8 cellular contexts compared by ENCODE assay signal in genomic region chr6:30689985-30690384, GRCh38. TPM values are rescaled to one million over a fixed set of nuclear protein-coding genes. Genes with fewer than 3 reads are reported as not detected.
DNase-seq lines count a peak whose midpoint lies in the region; ATAC-seq and TF ChIP-seq lines count a peak whose summit lies in the region.

No MANE protein-coding gene starts in this region.

- H3K4me3 ChIP-seq in mesendoderm (ENCODE audit: low read length), result no peak overlapping the region
- no peak overlapping the region for H3K4me3 ChIP-seq in urinary bladder (ENCODE audit: low read depth, low read length)

- ATAC-seq in HG03095 (IDR thresholded peaks at IDR 0.05; ENCODE audit: unreplicated experiment) (no peak), GM19463 (IDR thresholded peaks at IDR 0.05; ENCODE audit: unreplicated experiment) (no peak)

- no peak overlapping the region for H4K8ac ChIP-seq in mesendoderm (ENCODE audit: low read depth, low read length)

- peak overlapping the region; percentile 36 for H2BK5ac ChIP-seq in mesendoderm (ENCODE audit: low read length)

- peaks cover 5% of the 10 kb centered on the region for H3K36me3 Mint-ChIP-seq in activated naive CD4-positive, alpha-beta T cell treated with anti-CD3 and anti-CD28 coated beads, Interleukin-2, amount 50 U/mL, for 24 hours
- H3K36me3 Mint-ChIP-seq in brain, result peaks cover 6% of the 10 kb centered on the region

- H3K9ac ChIP-seq in mesendoderm (ENCODE audit: low read length), result peak overlapping the region; percentile 95

- H3K23ac ChIP-seq in mesendoderm (ENCODE audit: low read length), result peak overlapping the region; percentile 90

- peak overlapping the region; percentile 98 for H3K56ac ChIP-seq in mesendoderm (ENCODE audit: low read length)

- peak overlapping the region; percentile 98 for H3K27ac ChIP-seq in mesendoderm (ENCODE audit: low read depth, low read length)
- peak overlapping the region; percentile 97 for H3K27ac ChIP-seq in urinary bladder (ENCODE audit: low read depth)

- peak overlapping the region; percentile 87 for H3K4me3 Mint-ChIP-seq in activated naive CD4-positive, alpha-beta T cell treated with anti-CD3 and anti-CD28 coated beads, Interleukin-2, amount 50 U/mL, for 24 hours
- peak overlapping the region; percentile 93 to 99 (median 97) for H3K4me3 Mint-ChIP-seq in brain

- no peak overlapping the region for H2BK15ac ChIP-seq in mesendoderm (replicated peaks; ENCODE audit: low read depth)

- H4K5ac ChIP-seq in mesendoderm (ENCODE audit: low read length), result no peak overlapping the region

- peaks cover 46% of the 10 kb centered on the region for H3K4me1 Mint-ChIP-seq in activated naive CD4-positive, alpha-beta T cell treated with anti-CD3 and anti-CD28 coated beads, Interleukin-2, amount 50 U/mL, for 24 hours
- H3K4me1 Mint-ChIP-seq in brain, result peaks cover 62% of the 10 kb centered on the region

- H3K27me3 ChIP-seq in mesendoderm (ENCODE audit: insufficient read depth, low read length, poor library complexity), result no peaks in the 10 kb centered on the region

- peak overlapping the region; percentile 60 for H3K4me2 ChIP-seq in mesendoderm (ENCODE audit: low read length)

- no peak overlapping the region for H2BK120ac ChIP-seq in mesendoderm (ENCODE audit: low read depth, low read length)

- peak overlapping the region; percentile 96 for H2AK5ac ChIP-seq in mesendoderm (ENCODE audit: low read length)

- peaks cover 19% of the 10 kb centered on the region for H3K79me1 ChIP-seq in mesendoderm (ENCODE audit: low read length)

- no peak for TF ChIP-seq CTCF in brain (conservative IDR thresholded peaks at IDR 0.05)

- peak overlapping the region; percentile 78 for H3K4ac ChIP-seq in mesendoderm (ENCODE audit: low read depth, low read length)

- H3K4me1 ChIP-seq in mesendoderm (ENCODE audit: control insufficient read depth, low read depth, low read length) (peaks cover 15% of the 10 kb centered on the region), urinary bladder (ENCODE audit: insufficient read depth) (no peaks in the 10 kb centered on the region)

- H3K36me3 ChIP-seq in mesendoderm (ENCODE audit: control insufficient read depth, insufficient read depth, low read length) (no peaks in the 10 kb centered on the region), urinary bladder (ENCODE audit: insufficient read depth) (no peaks in the 10 kb centered on the region)

- H3K9me3 Mint-ChIP-seq in activated naive CD4-positive, alpha-beta T cell treated with anti-CD3 and anti-CD28 coated beads, Interleukin-2, amount 50 U/mL, for 24 hours, result no peaks in the 10 kb centered on the region
- peaks cover 0 to 2% (median 0%) of the 10 kb centered on the region in 5 experiments for H3K9me3 Mint-ChIP-seq in brain

- DNase-seq in activated naive CD4-positive, alpha-beta T cell treated with anti-CD3 and anti-CD28 coated beads, Interleukin-2, amount 50 U/mL, for 16 hours, result no peak
- no peak for DNase-seq in mesendoderm
- DNase-seq in superior temporal gyrus (ENCODE audit: extremely low spot score), result no peak

- no CpG with 5 or more reads among the region's 4 CpGs for WGBS in mesendoderm (ENCODE audit: extremely low coverage, insufficient coverage, low lambda C conversion rate)
- WGBS in urinary bladder, result 21% methylated on average over 4 of the region's 4 CpGs

- H3K27ac Mint-ChIP-seq in activated naive CD4-positive, alpha-beta T cell treated with anti-CD3 and anti-CD28 coated beads, Interleukin-2, amount 50 U/mL, for 24 hours, result peak overlapping the region; percentile 80
- peak overlapping the region; percentile 94 to 98 (median 97) for H3K27ac Mint-ChIP-seq in brain

- H3K18ac ChIP-seq in mesendoderm (ENCODE audit: low read length), result no peak overlapping the region

- peaks cover 16% of the 10 kb centered on the region for H3K79me2 ChIP-seq in mesendoderm (ENCODE audit: control insufficient read depth, insufficient read depth, low read length)

- H3K27me3 Mint-ChIP-seq in activated naive CD4-positive, alpha-beta T cell treated with anti-CD3 and anti-CD28 coated beads, Interleukin-2, amount 50 U/mL, for 24 hours, result no peaks in the 10 kb centered on the region
- H3K27me3 Mint-ChIP-seq in brain, result peaks cover 13% of the 10 kb centered on the region

RNA-seq across cellular contexts. Expression of gene NRM, which starts 0.8 kb away (rescaled TPM):
- 165 TPM for polyA plus RNA-seq in brain (ENCODE audit: insufficient read depth, low read depth, low replicate concordance)
- polyA plus RNA-seq in mesendoderm (2013, experiment 1 of 2), result 49.8 TPM
- 49.7 TPM for polyA plus RNA-seq in mesendoderm (2013, experiment 2 of 2)
- total RNA-seq in urinary bladder, result 7.0 TPM
- polyA plus RNA-seq in urinary bladder, result 20.3 TPM

RNA-seq across cellular contexts. Expression of gene PPP1R18, which starts 3.5 kb away (rescaled TPM):
- polyA plus RNA-seq in brain (ENCODE audit: insufficient read depth, low read depth, low replicate concordance) (99.8 TPM), urinary bladder (81.9 TPM)
- 32.4 TPM for polyA plus RNA-seq in mesendoderm (2013, experiment 1 of 2)
- polyA plus RNA-seq in mesendoderm (2013, experiment 2 of 2), result 33.3 TPM
- 32.7 TPM for total RNA-seq in urinary bladder

RNA-seq across cellular contexts. Expression of gene DHX16, which starts 17.2 kb away (rescaled TPM):
- polyA plus RNA-seq in brain (ENCODE audit: insufficient read depth, low read depth, low replicate concordance) (41.2 TPM), urinary bladder (29.5 TPM)
- 22.9 TPM for polyA plus RNA-seq in mesendoderm (2013, experiment 1 of 2)
- 23.1 TPM for polyA plus RNA-seq in mesendoderm (2013, experiment 2 of 2)
- 16.8 TPM for total RNA-seq in urinary bladder

RNA-seq across cellular contexts. Expression of gene MDC1, which starts 27.1 kb away (rescaled TPM):
- polyA plus RNA-seq in brain (ENCODE audit: insufficient read depth, low read depth, low replicate concordance), result 124 TPM
- 30.4 TPM for polyA plus RNA-seq in mesendoderm (2013, experiment 1 of 2)
- polyA plus RNA-seq in mesendoderm (2013, experiment 2 of 2), result 29.4 TPM
- 9.8 TPM for total RNA-seq in urinary bladder
- 18.3 TPM for polyA plus RNA-seq in urinary bladder

RNA-seq across cellular contexts. Expression of gene TUBB, which starts 30.2 kb away (rescaled TPM):
- polyA plus RNA-seq in brain (ENCODE audit: insufficient read depth, low read depth, low replicate concordance), result 2,902 TPM
- 1,956 TPM for polyA plus RNA-seq in mesendoderm (2013, experiment 1 of 2)
- 1,954 TPM for polyA plus RNA-seq in mesendoderm (2013, experiment 2 of 2)
- total RNA-seq in urinary bladder, result 376 TPM
- polyA plus RNA-seq in urinary bladder, result 332 TPM
